ENCODE assay signal across 12 cellular contexts in genomic region chr11:65414776-65415498, GRCh38. TPM values are rescaled to one million over a fixed set of nuclear protein-coding genes. Genes with fewer than 3 reads are reported as not detected.
DNase-seq lines count a peak whose midpoint lies in the region; ATAC-seq and TF ChIP-seq lines count a peak whose summit lies in the region.
"Had no signal": no experiment of that assay in that cellular context is flagged by ENCODE, and none has a peak within 500 bp of the region (broad histone marks: within the 10 kb centered on the region; RNA-seq: fewer than 3 reads in every experiment).

No MANE protein-coding gene starts in this region.

- H3K36me3 ChIP-seq in BLaER1 treated with 17β-estradiol and CSF1 and Interleukin-3, amounts not matched to agents 10 nM and 100 nM = peaks cover 23 to 43% (median 38%) of the 10 kb centered on the region in 11 experiments

- H3K9ac ChIP-seq in BLaER1 treated with 17β-estradiol and CSF1 and Interleukin-3, amounts not matched to agents 10 nM and 100 nM = peak overlapping the region in 9 of 11 experiments; percentile 99 to 100 (median 100); a peak in 16 of 22 replicates

- peaks cover 52 to 90% (median 79%) of the 10 kb centered on the region in 10 experiments for H3K4me1 ChIP-seq in BLaER1 treated with 17β-estradiol and CSF1 and Interleukin-3, amounts not matched to agents 10 nM and 100 nM

- TF ChIP-seq CTCF in endothelial cell (IDR thresholded peaks at IDR 0.05; ENCODE audit: unreplicated experiment) (no peak), neural crest cell (conservative IDR thresholded peaks at IDR 0.05) (no peak)

- H3K27me3 ChIP-seq in BLaER1 treated with 17β-estradiol and CSF1 and Interleukin-3, amounts not matched to agents 10 nM and 100 nM = no peaks in the 10 kb centered on the region

- no peak for ATAC-seq in GM21360 (IDR thresholded peaks at IDR 0.05; ENCODE audit: unreplicated experiment)
- ATAC-seq in activated CD8-positive, alpha-beta memory T cell treated with anti-CD3 and anti-CD28 coated beads, Interleukin-2, amount 10 ng/mL, durations not matched to agents 7 days and 5 days = no peak

- DNase-seq in NAMALWA (ENCODE audit: low spot score) (peak; percentile 40), endothelial cell (ENCODE audit: low spot score) (no peak), neural crest cell (ENCODE audit: low read depth, low spot score) (no peak), NCI-H1092 treated with DMSO at 0.1 percent for 48 hours (lab: John Stamatoyannopoulos, UW) (no peak), NCI-H1048 (lab: John Stamatoyannopoulos, UW) (no peak)
- DNase-seq in activated CD8-positive, alpha-beta memory T cell treated with anti-CD3 and anti-CD28 coated beads, Interleukin-2, amount 10 ng/mL, durations not matched to agents 7 days and 5 days = no peak
- DNase-seq: DMS79, NCI-H345 had no signal

- H3K27ac Mint-ChIP-seq in endothelial cell (ENCODE audit: unreplicated experiment) (no peak overlapping the region), neural crest cell (ENCODE audit: unreplicated experiment) (no peak overlapping the region)
- H3K27ac Mint-ChIP-seq in activated CD8-positive, alpha-beta memory T cell treated with anti-CD3 and anti-CD28 coated beads, Interleukin-2, amount 10 ng/mL, durations not matched to agents 7 days and 5 days = no peak overlapping the region

- peak overlapping the region; percentile 84 to 99 (median 98); a peak in 21 of 22 replicates for H3K4me2 ChIP-seq in BLaER1 treated with 17β-estradiol and CSF1 and Interleukin-3, amounts not matched to agents 10 nM and 100 nM

- H3K4me3 Mint-ChIP-seq in endothelial cell (ENCODE audit: unreplicated experiment) (peak overlapping the region; percentile 5), neural crest cell (peak overlapping the region; percentile 38)
- no peak overlapping the region for H3K4me3 Mint-ChIP-seq in activated CD8-positive, alpha-beta memory T cell treated with anti-CD3 and anti-CD28 coated beads, Interleukin-2, amount 10 ng/mL, durations not matched to agents 7 days and 5 days

- no peak overlapping the region for H3K4me3 ChIP-seq in BLaER1 treated with 17β-estradiol and CSF1 and Interleukin-3, amounts not matched to agents 10 nM and 100 nM

- H3K27me3 Mint-ChIP-seq in endothelial cell (ENCODE audit: unreplicated experiment) = peaks cover 24% of the 10 kb centered on the region
- H3K27me3 Mint-ChIP-seq in neural crest cell (ENCODE audit: low read depth) = peaks cover 8% of the 10 kb centered on the region
- no peaks in the 10 kb centered on the region for H3K27me3 Mint-ChIP-seq in activated CD8-positive, alpha-beta memory T cell treated with anti-CD3 and anti-CD28 coated beads, Interleukin-2, amount 10 ng/mL, durations not matched to agents 7 days and 5 days

- H3K36me3 Mint-ChIP-seq in endothelial cell (ENCODE audit: low read depth, unreplicated experiment) (peaks cover 14% of the 10 kb centered on the region), neural crest cell (ENCODE audit: low read depth) (no peaks in the 10 kb centered on the region)
- H3K36me3 Mint-ChIP-seq in activated CD8-positive, alpha-beta memory T cell treated with anti-CD3 and anti-CD28 coated beads, Interleukin-2, amount 10 ng/mL, durations not matched to agents 7 days and 5 days = peaks cover 3% of the 10 kb centered on the region

- peaks cover 0 to 49% (median 0%) of the 10 kb centered on the region in 11 experiments; a peak in 7 of 22 replicates for H4K20me1 ChIP-seq in BLaER1 treated with 17β-estradiol and CSF1 and Interleukin-3, amounts not matched to agents 10 nM and 100 nM

- CTCF ChIA-PET in activated CD8-positive, alpha-beta memory T cell treated with anti-CD3 and anti-CD28 coated beads, Interleukin-2, amount 10 ng/mL, durations not matched to agents 7 days and 5 days (lab: Charles Lee) = interaction anchor here (0.7 to 16.5 kb wide), 20 partner anchors 12 to 110 kb away, joined by 3 to 489 read pairs (median 6); partner anchors contain the start of genes MALAT1, SCYL1 and SLC25A45

- H3K9me3 Mint-ChIP-seq in endothelial cell (ENCODE audit: unreplicated experiment) (no peaks in the 10 kb centered on the region), neural crest cell (no peaks in the 10 kb centered on the region)
- no peaks in the 10 kb centered on the region for H3K9me3 Mint-ChIP-seq in activated CD8-positive, alpha-beta memory T cell treated with anti-CD3 and anti-CD28 coated beads, Interleukin-2, amount 10 ng/mL, durations not matched to agents 7 days and 5 days (ENCODE audit: low read depth)
- H3K9me3 Mint-ChIP-seq: endodermal cell; T-helper 1 cell treated with Interleukin-12 subunit alpha and Interleukin-12 subunit beta and Interleukin-4 antibody, amounts not matched to agents 30 μg/mL and 1 μg/mL, for 36 hours had no signal

- no peaks in the 10 kb centered on the region for H3K9me3 ChIP-seq in BLaER1 treated with 17β-estradiol and CSF1 and Interleukin-3, amounts not matched to agents 10 nM and 100 nM (replicated peaks in 1 of 11)

- H3K4me1 Mint-ChIP-seq in endothelial cell (ENCODE audit: unreplicated experiment) = peaks cover 40% of the 10 kb centered on the region
- peaks cover 60% of the 10 kb centered on the region for H3K4me1 Mint-ChIP-seq in neural crest cell
- H3K4me1 Mint-ChIP-seq in activated CD8-positive, alpha-beta memory T cell treated with anti-CD3 and anti-CD28 coated beads, Interleukin-2, amount 10 ng/mL, durations not matched to agents 7 days and 5 days = peaks cover 38% of the 10 kb centered on the region

- H3K27ac ChIP-seq in BLaER1 treated with 17β-estradiol and CSF1 and Interleukin-3, amounts not matched to agents 10 nM and 100 nM = peak overlapping the region in 6 of 11 experiments; percentile 11 to 100 (median 96); a peak in 10 of 22 replicates

RNA-seq across cellular contexts. Expression of gene NEAT1, which starts 7.7 kb away (rescaled TPM):
- total RNA-seq in endothelial cell (ENCODE audit: unreplicated experiment) (43.4 TPM), neural crest cell (29.8 and 37.2 TPM in 2 replicates)
- total RNA-seq in activated CD8-positive, alpha-beta memory T cell treated with anti-CD3 and anti-CD28 coated beads, Interleukin-2, amount 10 ng/mL, durations not matched to agents 7 days and 5 days = 100 to 1,000 TPM; 525 to 618 TPM

RNA-seq across cellular contexts. Expression of gene FRMD8, which starts 28.5 kb away (rescaled TPM):
- total RNA-seq in endothelial cell (ENCODE audit: unreplicated experiment) (76.0 TPM), neural crest cell (25.6 and 29.0 TPM in 2 replicates)
- 10 to 100 TPM; 52.0 to 56.7 TPM for total RNA-seq in activated CD8-positive, alpha-beta memory T cell treated with anti-CD3 and anti-CD28 coated beads, Interleukin-2, amount 10 ng/mL, durations not matched to agents 7 days and 5 days

RNA-seq across cellular contexts. Expression of gene SLC25A45, which starts 32.5 kb away (rescaled TPM):
- 3.3 TPM for total RNA-seq in endothelial cell (ENCODE audit: unreplicated experiment)
- total RNA-seq in neural crest cell = 1.5 and 1.8 TPM in 2 replicates
- total RNA-seq in activated CD8-positive, alpha-beta memory T cell treated with anti-CD3 and anti-CD28 coated beads, Interleukin-2, amount 10 ng/mL, durations not matched to agents 7 days and 5 days = 10 to 100 TPM; 19.4 to 25.1 TPM

Comparison
In these comparisons a context has a peak if more than half of its experiments do, and no peak if none do; other contexts are left out.
1. RNA of gene NEAT1, which starts 7.7 kb away (total RNA-seq): 525 to 618 TPM in activated CD8-positive, alpha-beta memory T cell treated with anti-CD3 and anti-CD28 coated beads, Interleukin-2, amount 10 ng/mL, durations not matched to agents 7 days and 5 days; 43.4 TPM in endothelial cell (single experiment) and 29.8 to 37.2 TPM in neural crest cell; every median in the first group is over 10 times any median in the second.